ENCODE assay signal across 11 cellular contexts in genomic region chr2:177281400-177282021, GRCh38. TPM values are rescaled to one million over a fixed set of nuclear protein-coding genes. Genes with fewer than 3 reads are reported as not detected.
DNase-seq lines count a peak whose midpoint lies in the region; ATAC-seq, FAIRE-seq and TF ChIP-seq lines count a peak whose summit lies in the region.
"Had no signal": no experiment of that assay in that cellular context is flagged by ENCODE, and none has a peak within 500 bp of the region (broad histone marks: within the 10 kb centered on the region; RNA-seq: fewer than 3 reads in every experiment).

No MANE protein-coding gene starts in this region.

- no peak overlapping the region for H3K9ac ChIP-seq in HepG2 (ENCODE audit: insufficient read depth, low read depth, low read length)

- BruUV-seq in HepG2 (replicated peaks; lab: Mats Ljungman, UMichigan): no TSS peak

- TF ChIP-seq RAD21 in HepG2 (CRISPR knock-in tag; IDR thresholded peaks at IDR 0.05): no peak

- no peak overlapping the region for H3K27ac ChIP-seq in HepG2 (ENCODE audit: extremely low read length, insufficient read depth, low read length)
- H3K27ac ChIP-seq: pancreas had no signal

- WGBS in HepG2 (ENCODE audit: low lambda C conversion rate): over 99% methylated on average over 6 of the region's 6 CpGs

- FAIRE-seq in GM12892 (lab: Jason Lieb, UNC): peak; percentile 91
- FAIRE-seq in HepG2 (lab: Jason Lieb, UNC): no peak
- FAIRE-seq: endothelial cell of umbilical vein, pancreas had no signal

- intact Hi-C loops in HepG2 (cut with micrococcal nuclease; ENCODE audit: unreplicated experiment): no loop called here

- no peaks in the 10 kb centered on the region for H3K79me2 ChIP-seq in HepG2 (ENCODE audit: insufficient read depth, low read length)

- H3K27me3 ChIP-seq in HepG2 (ENCODE audit: control insufficient read depth in 1 of 2, insufficient read depth in 2 of 2, low read length in 2 of 2): no peaks in the 10 kb centered on the region
- H3K27me3 ChIP-seq: pancreas had no signal

- ATAC-seq in GM21717 (IDR thresholded peaks at IDR 0.05; ENCODE audit: unreplicated experiment) (peak; percentile 61), HepG2 (peak; percentile 26)

- POLR2A ChIA-PET in HepG2 (lab: Yijun Ruan, JAX): interaction anchor here (1.4 to 5.8 kb wide), 2 partner anchors 17 to 21 kb away, joined by 3 to 33 read pairs; partner anchors contain the start of gene NFE2L2

- TF ChIP-seq EP300 in HepG2 (IDR thresholded peaks at IDR 0.05; ENCODE audit: low read depth in 2 of 2, low read length in 2 of 2) (no peak), HepG2 (CRISPR knock-in tag; IDR thresholded peaks at IDR 0.05; ENCODE audit: borderline replicate concordance) (no peak)

- H3K9me3 ChIP-seq in HepG2 (ENCODE audit: low read length): no peaks in the 10 kb centered on the region
- H3K9me3 ChIP-seq: pancreas had no signal

- no peaks in the 10 kb centered on the region for H3K36me3 ChIP-seq in HepG2 (replicated peaks in 1 of 2; ENCODE audit: control insufficient read depth in 1 of 2, insufficient read depth in 2 of 2, low read length in 2 of 2)
- H3K36me3 ChIP-seq: pancreas had no signal

- no peak overlapping the region for H2AFZ ChIP-seq in HepG2 (ENCODE audit: low read length)

- H3K4me1 ChIP-seq in HepG2 (ENCODE audit: insufficient read depth, low read length): peaks cover 37% of the 10 kb centered on the region

- TF ChIP-seq CTCF in NB4 (IDR thresholded peaks at IDR 0.05; ENCODE audit: low read depth, low read length): no peak
- TF ChIP-seq CTCF in HepG2 (CRISPR knock-in tag; IDR thresholded peaks at IDR 0.05): no peak

- no peak overlapping the region for H3K4me2 ChIP-seq in HepG2 (ENCODE audit: low read depth, low read length)

- CTCF ChIA-PET in HepG2 (lab: Yijun Ruan, JAX; ENCODE audit: low intra/inter-chr PET ratio, low total read pairs): no interaction called here

- no peaks in the 10 kb centered on the region for H4K20me1 ChIP-seq in HepG2 (ENCODE audit: insufficient read depth, low read length)

- TF ChIP-seq POLR2A in GM12892 (IDR thresholded peaks at IDR 0.05; ENCODE audit: low read depth, low read length): no peak; the same call in 1 of the 2 replicates
- TF ChIP-seq POLR2A in NB4 (IDR thresholded peaks at IDR 0.05; ENCODE audit: extremely low read depth, insufficient read length): no peak
- TF ChIP-seq POLR2A in HepG2 (IDR thresholded peaks at IDR 0.05; ENCODE audit: insufficient read depth in 1 of 2, low read depth in 2 of 2, low read length in 2 of 2): no peak

- in situ Hi-C loops in HepG2 (cut with HindIII; ENCODE audit: extremely low pct_ligation_motif_present, low pct_unique_long_range_greater_than_20kb): no loop called here

- H3K4me3 ChIP-seq in NB4 (ENCODE audit: low read depth, low read length) (no peak overlapping the region), HepG2 (replicated peaks in 1 of 3; ENCODE audit: insufficient read depth in 1 of 3, low read depth in 2 of 3, low read length in 3 of 3) (no peak overlapping the region)
- H3K4me3 ChIP-seq: pancreas had no signal

- DNase-seq in GM12892 (ENCODE audit: insufficient read length): no peak
- DNase-seq in NB4 (ENCODE audit: low read depth): peak; percentile 63
- DNase-seq in HepG2 (ENCODE audit: low spot score): no peak
- no peak for DNase-seq in NCI-H1930 (lab: John Stamatoyannopoulos, UW)
- DNase-seq in NCI-H2029 (lab: John Stamatoyannopoulos, UW): no peak
- DNase-seq in activated CD8-positive, alpha-beta memory T cell treated with anti-CD3 and anti-CD28 coated beads, Interleukin-2, amount 50 U/mL, for 48 hours: no peak
- no peak for DNase-seq in NCI-H2227 treated with DMSO at 0.1 percent for 48 hours (lab: John Stamatoyannopoulos, UW)
- DNase-seq: NCI-H1417 treated with DMSO at 0.1 percent for 48 hours, pancreas had no signal

TF ChIP-seq in HepG2, 621 proteins besides CTCF, POLR2A, EP300 and RAD21:
- TF ChIP-seq FOXJ3 (CRISPR knock-in tag; IDR thresholded peaks at IDR 0.05; ENCODE audit: borderline replicate concordance) (no peak), ZNF407 (CRISPR knock-in tag; IDR thresholded peaks at IDR 0.05; ENCODE audit: not compliant biosample characterization) (no peak)

RNA-seq across cellular contexts. Expression of gene NFE2L2, which starts 17.0 kb away (rescaled TPM):
- 26.9 TPM for polyA plus RNA-seq in GM12892 (2012; ENCODE audit: missing spikeins)
- 84.6 and 136 TPM in 2 replicates for total RNA-seq in HepG2 (2016; rRNA removed; fragmentation: Illumina TruSeq; extraction: Trizol)
- total RNA-seq in HepG2 (2016; cell fraction: cytosol; rRNA removed; fragmentation: Illumina TruSeq; extraction: Trizol; ENCODE audit: low read depth): 93.0 and 99.3 TPM in 2 replicates
- total RNA-seq in HepG2 (2016; cell fraction: insoluble cytoplasmic fraction; rRNA removed; fragmentation: Illumina TruSeq; extraction: Trizol): 80.6 and 139 TPM in 2 replicates
- 85.8 and 94.3 TPM in 2 replicates for total RNA-seq in HepG2 (2016; cell fraction: membrane; rRNA removed; fragmentation: Illumina TruSeq; extraction: Trizol)
- total RNA-seq in HepG2 (2016; cell fraction: nucleus; rRNA removed; fragmentation: Illumina TruSeq; extraction: Trizol): 92.5 and 95.6 TPM in 2 replicates
- 138 and 215 TPM in 2 replicates for polyA plus RNA-seq in HepG2 (2011; rRNA removed)
- 94.2 and 119 TPM in 2 replicates for polyA plus RNA-seq in HepG2 (2011; cell fraction: cytosol; rRNA removed)
- polyA plus RNA-seq in HepG2 (2011; cell fraction: nucleus; rRNA removed): 66.9 and 70.1 TPM in 2 replicates
- polyA plus RNA-seq in HepG2 (2012): 104 and 115 TPM in 2 replicates
- 17.6 and 20.3 TPM in 2 replicates for polyA plus RNA-seq in HepG2 (2016; cell fraction: cytosol; fragmentation: Illumina TruSeq; extraction: Trizol; ENCODE audit: low read depth)
- 211 and 217 TPM in 2 replicates for polyA plus RNA-seq in HepG2 (2016; cell fraction: insoluble cytoplasmic fraction; fragmentation: Illumina TruSeq; extraction: Trizol; ENCODE audit: low read depth)
- 41.9 and 49.1 TPM in 2 replicates for polyA plus RNA-seq in HepG2 (2016; cell fraction: membrane; fragmentation: Illumina TruSeq; extraction: Trizol; ENCODE audit: low read depth)
- 168 and 175 TPM in 2 replicates for polyA plus RNA-seq in HepG2 (2016; cell fraction: nucleus; fragmentation: Illumina TruSeq; extraction: Trizol; ENCODE audit: insufficient read depth, low read depth)
- polyA minus RNA-seq in HepG2 (2011; rRNA and poly(A)+ RNA removed; ENCODE audit: low replicate concordance): 157 and 264 TPM in 2 replicates
- 128 and 137 TPM in 2 replicates for polyA minus RNA-seq in HepG2 (2011; cell fraction: cytosol; rRNA and poly(A)+ RNA removed)
- 140 and 141 TPM in 2 replicates for polyA minus RNA-seq in HepG2 (2011; cell fraction: nucleus; rRNA and poly(A)+ RNA removed)
